ENCODE assay signal across 18 cellular contexts in genomic region chr4:836003-836511, GRCh38. TPM values are rescaled to one million over a fixed set of nuclear protein-coding genes. Genes with fewer than 3 reads are reported as not detected.
DNase-seq lines count a peak whose midpoint lies in the region; ATAC-seq, FAIRE-seq and TF ChIP-seq lines count a peak whose summit lies in the region.
"Had no signal": no experiment of that assay in that cellular context is flagged by ENCODE, and none has a peak within 500 bp of the region (broad histone marks: within the 10 kb centered on the region; RNA-seq: fewer than 3 reads in every experiment).

No MANE protein-coding gene starts in this region.

- H3K9me3 ChIP-seq in pancreas (peaks cover 0 to 3% (median 0%) of the 10 kb centered on the region in 4 donors), hepatocyte (ENCODE audit: low read depth) (peaks cover 5% of the 10 kb centered on the region)
- H3K9me3 ChIP-seq: MG63 had no signal

- peak overlapping the region; percentile 8 for H3K27ac Mint-ChIP-seq in glutamatergic neuron (ENCODE audit: unreplicated experiment)
- H3K27ac Mint-ChIP-seq in activated CD4-positive, alpha-beta T cell treated with anti-CD3 and anti-CD28 coated beads for 36 hours = no peak overlapping the region
- H3K27ac Mint-ChIP-seq: CD4-positive, alpha-beta T cell; H9; HFFc6 had no signal

- CTCF ChIA-PET in activated CD4-positive, alpha-beta T cell treated with anti-CD3 and anti-CD28 coated beads for 36 hours (lab: Charles Lee) = interaction anchor here (0.6 kb wide), 1 partner anchor 47 kb away, joined by 3 read pairs; no protein-coding TSS in a partner anchor

- no peak overlapping the region for H3K4me3 ChIP-seq in pancreas
- no peak overlapping the region for H3K4me3 ChIP-seq in hepatocyte
- H3K4me3 ChIP-seq: BLaER1, K562, MG63 had no signal

- no peak for FAIRE-seq in pancreas (lab: Jason Lieb, UNC)
- no peak for FAIRE-seq in frontal cortex (lab: Jason Lieb, UNC)
- FAIRE-seq: K562 had no signal

- 92 to 94% methylated on average over 32 of the region's 32 CpGs for WGBS in pancreas, 2 donors
- 96% methylated on average over 32 of the region's 32 CpGs for WGBS in hepatocyte (ENCODE audit: low lambda C conversion rate, missing lambda C conversion rate)

- H3K79me2 ChIP-seq in hepatocyte = no peaks in the 10 kb centered on the region

- peaks cover 14% of the 10 kb centered on the region for H3K36me3 Mint-ChIP-seq in glutamatergic neuron (ENCODE audit: unreplicated experiment)
- H3K36me3 Mint-ChIP-seq in activated CD4-positive, alpha-beta T cell treated with anti-CD3 and anti-CD28 coated beads for 36 hours (ENCODE audit: low read depth) = peaks cover 2% of the 10 kb centered on the region

- H3K4me2 ChIP-seq in hepatocyte = no peak overlapping the region

- peak; percentile 1 for DNase-seq in stimulated activated CD4-positive, alpha-beta T cell treated with anti-CD3 and anti-CD28 coated beads, Interleukin-15, amount 100 ng/mL, for 24 hours
- DNase-seq in stimulated activated CD4-positive, alpha-beta T cell treated with anti-CD3 and anti-CD28 coated beads, Interleukin-4, amount 100 ng/mL, for 24 hours = no peak
- peak; percentile 14 for DNase-seq in glutamatergic neuron
- peak in 1 of 6 donors; percentile 44 for DNase-seq in pancreas
- DNase-seq in activated CD4-positive, alpha-beta T cell treated with anti-CD3 and anti-CD28 coated beads for 36 hours = no peak
- DNase-seq in frontal cortex (ENCODE audit: low spot score in 2 of 2) = no peak
- no peak for DNase-seq in hepatocyte (ENCODE audit: low spot score)
- DNase-seq: CD4-positive, alpha-beta T cell; H9; HFFc6; MG63; NCI-H1048; NCI-H1436; NCI-H1930 had no signal

- TF ChIP-seq CTCF in glutamatergic neuron (IDR thresholded peaks at IDR 0.05; ENCODE audit: partially characterized antibody, unreplicated experiment) = no peak
- TF ChIP-seq CTCF in pancreas (IDR thresholded peaks at IDR 0.05) = no peak
- no peak for TF ChIP-seq CTCF in hepatocyte (IDR thresholded peaks at IDR 0.05; ENCODE audit: poor library complexity)

- H3K27ac ChIP-seq in pancreas = peak overlapping the region in 3 of 4 donors; percentile 61 to 64 (median 62)
- H3K27ac ChIP-seq in hepatocyte = no peak overlapping the region
- H3K27ac ChIP-seq: BLaER1 had no signal

- ATAC-seq in pancreas = peak in 1 of 4 donors; percentile 16
- no peak for ATAC-seq in activated CD4-positive, alpha-beta T cell treated with anti-CD3 and anti-CD28 coated beads for 36 hours
- ATAC-seq: K562, SK-N-SH treated with all-trans-retinoic acid at 6 μM for 48 hours had no signal

- H3K4me3 Mint-ChIP-seq in glutamatergic neuron (ENCODE audit: unreplicated experiment) = no peak overlapping the region
- H3K4me3 Mint-ChIP-seq in activated CD4-positive, alpha-beta T cell treated with anti-CD3 and anti-CD28 coated beads for 36 hours = no peak overlapping the region
- H3K4me3 Mint-ChIP-seq: CD4-positive, alpha-beta T cell; H9; HFFc6 had no signal

- POLR2A ChIA-PET in activated CD4-positive, alpha-beta T cell treated with anti-CD3 and anti-CD28 coated beads for 36 hours (lab: Charles Lee) = no interaction called here

- no peak overlapping the region for H2AFZ ChIP-seq in hepatocyte

- no peaks in the 10 kb centered on the region for H4K20me1 ChIP-seq in hepatocyte (ENCODE audit: insufficient read depth, poor library complexity, severe bottlenecking)
- H4K20me1 ChIP-seq: BLaER1 had no signal

- H3K4me1 ChIP-seq in pancreas (peaks cover 7 to 14% (median 7%) of the 10 kb centered on the region in 3 donors), hepatocyte (ENCODE audit: insufficient read depth) (no peaks in the 10 kb centered on the region)

- intact Hi-C loops in pancreas (cut with DNase I) = no loop called here
- intact Hi-C loops in activated CD4-positive, alpha-beta T cell treated with anti-CD3 and anti-CD28 coated beads for 36 hours (cut with DNase I, micrococcal nuclease) = no loop called here

- H3K4me1 Mint-ChIP-seq in glutamatergic neuron (ENCODE audit: low read depth, unreplicated experiment) = peaks cover 8% of the 10 kb centered on the region
- H3K4me1 Mint-ChIP-seq in activated CD4-positive, alpha-beta T cell treated with anti-CD3 and anti-CD28 coated beads for 36 hours = peaks cover 9% of the 10 kb centered on the region
- H3K4me1 Mint-ChIP-seq: H9 had no signal

- H3K36me3 ChIP-seq in pancreas (no peaks in the 10 kb centered on the region), hepatocyte (replicated peaks; ENCODE audit: insufficient read depth, low read depth) (no peaks in the 10 kb centered on the region)
- H3K36me3 ChIP-seq: MG63 had no signal

- peaks cover 10% of the 10 kb centered on the region for H3K9me3 Mint-ChIP-seq in glutamatergic neuron (ENCODE audit: unreplicated experiment)
- H3K9me3 Mint-ChIP-seq in activated CD4-positive, alpha-beta T cell treated with anti-CD3 and anti-CD28 coated beads for 36 hours (ENCODE audit: low read depth) = peaks cover 11% of the 10 kb centered on the region

- H3K27me3 ChIP-seq in pancreas = no peaks in the 10 kb centered on the region
- H3K27me3 ChIP-seq in hepatocyte = no peaks in the 10 kb centered on the region
- H3K27me3 ChIP-seq: BLaER1, MG63 had no signal

- no peaks in the 10 kb centered on the region for H3K9me2 ChIP-seq in hepatocyte (replicated peaks; ENCODE audit: insufficient read depth)

- peaks cover 3% of the 10 kb centered on the region for H3K27me3 Mint-ChIP-seq in glutamatergic neuron (ENCODE audit: unreplicated experiment)
- H3K27me3 Mint-ChIP-seq in activated CD4-positive, alpha-beta T cell treated with anti-CD3 and anti-CD28 coated beads for 36 hours = peaks cover 3% of the 10 kb centered on the region
- H3K27me3 Mint-ChIP-seq: CD4-positive, alpha-beta T cell had no signal

RNA-seq across cellular contexts. Expression of gene CPLX1, which starts 10.1 kb away (rescaled TPM):
- 115 TPM for total RNA-seq in glutamatergic neuron (ENCODE audit: unreplicated experiment)
- 1 to 10 TPM in 3 of 6 donors, under 1 TPM in 3; 0.51 to 1.8 (median 0.89) TPM for total RNA-seq in pancreas
- polyA plus RNA-seq in pancreas = 1 to 10 TPM; 6.3 to 7.7 TPM
- total RNA-seq in activated CD4-positive, alpha-beta T cell treated with anti-CD3 and anti-CD28 coated beads for 36 hours = under 1 TPM; 0.28 to 0.50 TPM
- 1.2 TPM for total RNA-seq in frontal cortex
- total RNA-seq in hepatocyte = 0.16 and 0.30 TPM in 2 replicates
- polyA plus RNA-seq in hepatocyte = 1.6 and 2.0 TPM in 2 replicates
- total RNA-seq: LHCN-M2 had no signal

Comparison
In these comparisons a context has a peak if more than half of its experiments do, and no peak if none do; other contexts are left out.
1. DNase-seq: peak in stimulated activated CD4-positive, alpha-beta T cell treated with anti-CD3 and anti-CD28 coated beads, Interleukin-15, amount 100 ng/mL, for 24 hours (single experiment) and glutamatergic neuron (single experiment); none in stimulated activated CD4-positive, alpha-beta T cell treated with anti-CD3 and anti-CD28 coated beads, Interleukin-4, amount 100 ng/mL, for 24 hours (single experiment), activated CD4-positive, alpha-beta T cell treated with anti-CD3 and anti-CD28 coated beads for 36 hours (single experiment), frontal cortex (0 of 2) and hepatocyte (single experiment).
2. RNA of gene CPLX1, which starts 10.1 kb away (total RNA-seq): 115 TPM in glutamatergic neuron (single experiment); 1.2 TPM in frontal cortex (single experiment), 0.51 to 1.8 TPM in pancreas, 0.28 to 0.50 TPM in activated CD4-positive, alpha-beta T cell treated with anti-CD3 and anti-CD28 coated beads for 36 hours and 0.16 to 0.30 TPM in hepatocyte; every median in the first group is over 10 times any median in the second.